2 cellular contexts compared by ENCODE assay signal in the genomic region with DNA sequence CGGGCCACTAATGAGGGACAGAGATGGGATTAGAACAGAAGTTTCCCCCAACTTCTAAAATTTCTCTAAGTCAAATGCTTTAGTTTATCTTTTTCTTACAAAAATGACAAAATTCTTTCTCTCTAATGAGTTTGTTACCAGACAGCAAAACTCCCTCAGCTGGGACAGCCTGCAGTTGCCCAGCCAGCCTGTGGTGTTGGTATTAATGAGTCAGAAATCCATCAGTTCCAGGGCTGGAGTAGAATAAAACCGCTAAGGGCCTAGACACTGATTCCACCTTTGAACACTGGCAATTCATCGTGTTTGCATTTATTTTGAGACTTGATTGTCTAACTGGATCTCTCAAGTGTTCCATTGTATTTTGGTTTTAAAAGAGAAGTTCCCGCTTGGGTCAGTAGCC.
TF ChIP-seq lines count a peak whose summit lies in the region.

No MANE protein-coding gene starts in this region.

TF ChIP-seq in A549, 52 proteins besides CTCF, POLR2A, EP300 and RAD21:
- TF ChIP-seq, protein P1, sequence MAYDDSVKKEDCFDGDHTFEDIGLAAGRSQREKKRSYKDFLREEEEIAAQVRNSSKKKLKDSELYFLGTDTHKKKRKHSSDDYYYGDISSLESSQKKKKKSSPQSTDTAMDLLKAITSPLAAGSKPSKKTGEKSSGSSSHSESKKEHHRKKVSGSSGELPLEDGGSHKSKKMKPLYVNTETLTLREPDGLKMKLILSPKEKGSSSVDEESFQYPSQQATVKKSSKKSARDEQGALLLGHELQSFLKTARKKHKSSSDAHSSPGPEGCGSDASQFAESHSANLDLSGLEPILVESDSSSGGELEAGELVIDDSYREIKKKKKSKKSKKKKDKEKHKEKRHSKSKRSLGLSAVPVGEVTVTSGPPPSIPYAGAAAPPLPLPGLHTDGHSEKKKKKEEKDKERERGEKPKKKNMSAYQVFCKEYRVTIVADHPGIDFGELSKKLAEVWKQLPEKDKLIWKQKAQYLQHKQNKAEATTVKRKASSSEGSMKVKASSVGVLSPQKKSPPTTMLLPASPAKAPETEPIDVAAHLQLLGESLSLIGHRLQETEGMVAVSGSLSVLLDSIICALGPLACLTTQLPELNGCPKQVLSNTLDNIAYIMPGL (CRISPR knock-in tag; IDR thresholded peaks at IDR 0.05; ENCODE audit: borderline replicate concordance) = no peak
- no peak for TF ChIP-seq KDM1A (IDR thresholded peaks at IDR 0.05; ENCODE audit: low read depth)
- no peak for TF ChIP-seq FOSL2 (IDR thresholded peaks at IDR 0.05)
- 0 out of 2 replicates have a peak, but pooled peaks have one; percentile 10 for TF ChIP-seq FOSL2 (CRISPR knock-in tag; IDR thresholded peaks at IDR 0.05)
- TF ChIP-seq, protein P2, sequence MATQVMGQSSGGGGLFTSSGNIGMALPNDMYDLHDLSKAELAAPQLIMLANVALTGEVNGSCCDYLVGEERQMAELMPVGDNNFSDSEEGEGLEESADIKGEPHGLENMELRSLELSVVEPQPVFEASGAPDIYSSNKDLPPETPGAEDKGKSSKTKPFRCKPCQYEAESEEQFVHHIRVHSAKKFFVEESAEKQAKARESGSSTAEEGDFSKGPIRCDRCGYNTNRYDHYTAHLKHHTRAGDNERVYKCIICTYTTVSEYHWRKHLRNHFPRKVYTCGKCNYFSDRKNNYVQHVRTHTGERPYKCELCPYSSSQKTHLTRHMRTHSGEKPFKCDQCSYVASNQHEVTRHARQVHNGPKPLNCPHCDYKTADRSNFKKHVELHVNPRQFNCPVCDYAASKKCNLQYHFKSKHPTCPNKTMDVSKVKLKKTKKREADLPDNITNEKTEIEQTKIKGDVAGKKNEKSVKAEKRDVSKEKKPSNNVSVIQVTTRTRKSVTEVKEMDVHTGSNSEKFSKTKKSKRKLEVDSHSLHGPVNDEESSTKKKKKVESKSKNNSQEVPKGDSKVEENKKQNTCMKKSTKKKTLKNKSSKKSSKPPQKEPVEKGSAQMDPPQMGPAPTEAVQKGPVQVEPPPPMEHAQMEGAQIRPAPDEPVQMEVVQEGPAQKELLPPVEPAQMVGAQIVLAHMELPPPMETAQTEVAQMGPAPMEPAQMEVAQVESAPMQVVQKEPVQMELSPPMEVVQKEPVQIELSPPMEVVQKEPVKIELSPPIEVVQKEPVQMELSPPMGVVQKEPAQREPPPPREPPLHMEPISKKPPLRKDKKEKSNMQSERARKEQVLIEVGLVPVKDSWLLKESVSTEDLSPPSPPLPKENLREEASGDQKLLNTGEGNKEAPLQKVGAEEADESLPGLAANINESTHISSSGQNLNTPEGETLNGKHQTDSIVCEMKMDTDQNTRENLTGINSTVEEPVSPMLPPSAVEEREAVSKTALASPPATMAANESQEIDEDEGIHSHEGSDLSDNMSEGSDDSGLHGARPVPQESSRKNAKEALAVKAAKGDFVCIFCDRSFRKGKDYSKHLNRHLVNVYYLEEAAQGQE (IDR thresholded peaks at IDR 0.05) = no peak
- no peak for TF ChIP-seq NPAS2 (CRISPR knock-in tag; IDR thresholded peaks at IDR 0.05; ENCODE audit: borderline replicate concordance)
- TF ChIP-seq ELK1 (IDR thresholded peaks at IDR 0.05; ENCODE audit: low read depth, low read length) = no peak
- TF ChIP-seq SMC3 (IDR thresholded peaks at IDR 0.05) = no peak
- TF ChIP-seq HOXA7 (CRISPR knock-in tag; IDR thresholded peaks at IDR 0.05) = no peak
TF ChIP-seq in A549: peak in this region for 1.

TF ChIP-seq in HepG2, 621 proteins besides CTCF, POLR2A, EP300 and RAD21:
- TF ChIP-seq ZNF484 (CRISPR knock-in tag; IDR thresholded peaks at IDR 0.05; ENCODE audit: borderline replicate concordance, low read depth) (no peak), ZNF251 (CRISPR knock-in tag; IDR thresholded peaks at IDR 0.05) (no peak), ZNF503 (CRISPR knock-in tag; IDR thresholded peaks at IDR 0.05) (no peak), FOXK2 (IDR thresholded peaks at IDR 0.05) (no peak), CEBPB (IDR thresholded peaks at IDR 0.05; ENCODE audit: borderline replicate concordance, low read depth, low read length) (no peak), ZMYM3 (CRISPR knock-in tag; IDR thresholded peaks at IDR 0.05) (no peak), ZNF883 (CRISPR knock-in tag; IDR thresholded peaks at IDR 0.05; ENCODE audit: not compliant biosample characterization) (no peak), ZNF441 (CRISPR knock-in tag; IDR thresholded peaks at IDR 0.05; ENCODE audit: borderline replicate concordance) (no peak), ZNF790 (CRISPR knock-in tag; IDR thresholded peaks at IDR 0.05; ENCODE audit: borderline replicate concordance) (no peak), ELF4 (CRISPR knock-in tag; IDR thresholded peaks at IDR 0.05; ENCODE audit: borderline replicate concordance) (no peak), KAT8 (CRISPR knock-in tag; IDR thresholded peaks at IDR 0.05) (no peak), HOXD1 (CRISPR knock-in tag; IDR thresholded peaks at IDR 0.05) (no peak), ZNF207 (IDR thresholded peaks at IDR 0.05; ENCODE audit: borderline replicate concordance) (no peak), ZNF513 (CRISPR knock-in tag; conservative IDR thresholded peaks at IDR 0.05) (no peak), ZNF317 (CRISPR knock-in tag; IDR thresholded peaks at IDR 0.05) (no peak), CENPX (CRISPR knock-in tag; IDR thresholded peaks at IDR 0.05) (no peak), ZNF816 (CRISPR knock-in tag; IDR thresholded peaks at IDR 0.05; ENCODE audit: borderline replicate concordance) (no peak), POGZ (CRISPR knock-in tag; IDR thresholded peaks at IDR 0.05) (no peak)
- TF ChIP-seq, protein P3, sequence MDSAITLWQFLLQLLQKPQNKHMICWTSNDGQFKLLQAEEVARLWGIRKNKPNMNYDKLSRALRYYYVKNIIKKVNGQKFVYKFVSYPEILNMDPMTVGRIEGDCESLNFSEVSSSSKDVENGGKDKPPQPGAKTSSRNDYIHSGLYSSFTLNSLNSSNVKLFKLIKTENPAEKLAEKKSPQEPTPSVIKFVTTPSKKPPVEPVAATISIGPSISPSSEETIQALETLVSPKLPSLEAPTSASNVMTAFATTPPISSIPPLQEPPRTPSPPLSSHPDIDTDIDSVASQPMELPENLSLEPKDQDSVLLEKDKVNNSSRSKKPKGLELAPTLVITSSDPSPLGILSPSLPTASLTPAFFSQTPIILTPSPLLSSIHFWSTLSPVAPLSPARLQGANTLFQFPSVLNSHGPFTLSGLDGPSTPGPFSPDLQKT (CRISPR knock-in tag; IDR thresholded peaks at IDR 0.05; ENCODE audit: borderline replicate concordance) = no peak
- TF ChIP-seq, protein P4, sequence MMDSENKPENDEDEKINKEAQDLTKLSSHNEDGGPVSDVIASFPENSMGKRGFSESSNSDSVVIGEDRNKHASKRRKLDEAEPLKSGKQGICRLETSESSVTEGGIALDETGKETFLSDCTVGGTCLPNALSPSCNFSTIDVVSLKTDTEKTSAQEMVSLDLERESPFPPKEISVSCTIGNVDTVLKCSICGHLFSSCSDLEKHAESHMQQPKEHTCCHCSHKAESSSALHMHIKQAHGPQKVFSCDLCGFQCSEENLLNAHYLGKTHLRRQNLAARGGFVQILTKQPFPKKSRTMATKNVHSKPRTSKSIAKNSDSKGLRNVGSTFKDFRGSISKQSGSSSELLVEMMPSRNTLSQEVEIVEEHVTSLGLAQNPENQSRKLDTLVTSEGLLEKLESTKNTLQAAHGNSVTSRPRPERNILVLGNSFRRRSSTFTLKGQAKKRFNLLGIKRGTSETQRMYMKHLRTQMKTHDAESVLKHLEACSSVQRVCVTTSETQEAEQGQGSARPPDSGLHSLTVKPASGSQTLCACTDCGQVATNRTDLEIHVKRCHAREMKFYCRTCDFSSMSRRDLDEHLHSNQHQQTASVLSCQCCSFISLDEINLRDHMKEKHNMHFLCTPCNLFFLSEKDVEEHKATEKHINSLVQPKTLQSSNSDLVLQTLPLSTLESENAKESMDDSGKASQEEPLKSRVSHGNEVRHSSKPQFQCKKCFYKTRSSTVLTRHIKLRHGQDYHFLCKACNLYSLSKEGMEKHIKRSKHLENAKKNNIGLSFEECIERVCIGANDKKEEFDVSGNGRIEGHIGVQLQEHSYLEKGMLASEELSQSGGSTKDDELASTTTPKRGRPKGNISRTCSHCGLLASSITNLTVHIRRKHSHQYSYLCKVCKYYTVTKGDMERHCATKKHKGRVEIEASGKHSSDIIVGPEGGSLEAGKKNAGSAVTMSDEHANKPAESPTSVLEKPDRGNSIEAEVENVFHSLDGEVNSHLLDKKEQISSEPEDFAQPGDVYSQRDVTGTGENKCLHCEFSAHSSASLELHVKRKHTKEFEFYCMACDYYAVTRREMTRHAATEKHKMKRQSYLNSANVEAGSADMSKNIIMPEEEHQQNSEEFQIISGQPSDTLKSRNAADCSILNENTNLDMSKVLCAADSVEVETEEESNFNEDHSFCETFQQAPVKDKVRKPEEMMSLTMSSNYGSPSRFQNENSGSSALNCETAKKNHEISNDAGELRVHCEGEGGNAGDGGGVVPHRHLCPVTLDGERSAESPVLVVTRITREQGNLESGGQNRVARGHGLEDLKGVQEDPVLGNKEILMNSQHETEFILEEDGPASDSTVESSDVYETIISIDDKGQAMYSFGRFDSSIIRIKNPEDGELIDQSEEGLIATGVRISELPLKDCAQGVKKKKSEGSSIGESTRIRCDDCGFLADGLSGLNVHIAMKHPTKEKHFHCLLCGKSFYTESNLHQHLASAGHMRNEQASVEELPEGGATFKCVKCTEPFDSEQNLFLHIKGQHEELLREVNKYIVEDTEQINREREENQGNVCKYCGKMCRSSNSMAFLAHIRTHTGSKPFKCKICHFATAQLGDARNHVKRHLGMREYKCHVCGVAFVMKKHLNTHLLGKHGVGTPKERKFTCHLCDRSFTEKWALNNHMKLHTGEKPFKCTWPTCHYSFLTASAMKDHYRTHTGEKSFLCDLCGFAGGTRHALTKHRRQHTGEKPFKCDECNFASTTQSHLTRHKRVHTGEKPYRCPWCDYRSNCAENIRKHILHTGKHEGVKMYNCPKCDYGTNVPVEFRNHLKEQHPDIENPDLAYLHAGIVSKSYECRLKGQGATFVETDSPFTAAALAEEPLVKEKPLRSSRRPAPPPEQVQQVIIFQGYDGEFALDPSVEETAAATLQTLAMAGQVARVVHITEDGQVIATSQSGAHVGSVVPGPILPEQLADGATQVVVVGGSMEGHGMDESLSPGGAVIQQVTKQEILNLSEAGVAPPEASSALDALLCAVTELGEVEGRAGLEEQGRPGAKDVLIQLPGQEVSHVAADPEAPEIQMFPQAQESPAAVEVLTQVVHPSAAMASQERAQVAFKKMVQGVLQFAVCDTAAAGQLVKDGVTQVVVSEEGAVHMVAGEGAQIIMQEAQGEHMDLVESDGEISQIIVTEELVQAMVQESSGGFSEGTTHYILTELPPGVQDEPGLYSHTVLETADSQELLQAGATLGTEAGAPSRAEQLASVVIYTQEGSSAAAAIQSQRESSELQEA (CRISPR knock-in tag; IDR thresholded peaks at IDR 0.05; ENCODE audit: not compliant biosample characterization) = no peak
